Comparison of ENCODE assay signal across 8 cellular contexts in the genomic region with DNA sequence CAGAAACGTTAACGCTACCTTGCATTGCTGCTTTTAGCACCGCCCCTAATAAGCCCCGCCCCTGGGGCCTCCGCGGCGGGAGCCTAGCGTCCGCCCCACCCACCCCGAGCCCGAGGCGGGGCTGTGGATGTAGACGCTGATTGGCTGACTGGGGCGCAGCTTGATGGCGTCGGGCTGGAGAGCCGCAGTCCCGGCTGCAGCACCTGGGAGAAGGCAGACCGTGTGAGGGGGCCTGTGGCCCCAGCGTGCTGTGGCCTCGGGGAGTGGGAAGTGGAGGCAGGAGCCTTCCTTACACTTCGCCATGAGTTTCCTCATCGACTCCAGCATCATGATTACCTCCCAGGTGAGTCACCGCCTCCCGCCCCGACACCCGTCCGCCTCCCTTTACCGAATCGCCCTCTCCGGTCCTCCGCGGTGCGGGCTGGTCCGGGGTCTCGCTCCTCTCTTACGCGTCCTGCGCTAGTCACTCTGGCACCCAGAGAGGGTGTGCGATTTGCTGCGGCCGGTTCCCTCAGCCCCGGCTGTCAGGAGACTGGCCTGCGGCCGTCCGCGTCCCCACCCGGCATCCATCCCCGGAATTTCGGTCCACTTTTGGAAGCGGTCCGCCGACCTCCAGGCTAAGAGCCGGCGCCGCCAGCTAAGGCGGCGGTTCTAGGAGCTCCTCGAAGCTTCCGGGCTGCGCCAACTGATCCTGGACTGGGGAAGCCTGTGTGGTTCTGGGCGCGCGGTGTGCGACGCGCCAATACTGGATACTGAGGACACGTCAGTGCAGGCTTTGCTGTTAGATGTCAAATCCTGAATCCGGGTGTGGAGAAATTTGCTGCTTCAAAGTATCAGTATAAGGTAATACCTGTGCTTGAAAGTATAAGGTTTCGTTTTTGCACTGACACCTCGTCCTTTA. TPM values are rescaled to one million over a fixed set of nuclear protein-coding genes. Genes with fewer than 3 reads are reported as not detected.
DNase-seq lines count a peak whose midpoint lies in the region; ATAC-seq, FAIRE-seq and TF ChIP-seq lines count a peak whose summit lies in the region.
"Not testable (repeated sequence)": the region's sequence is repeated elsewhere in the genome, so short reads cannot be mapped to it uniquely, and the experiment has no call there.

A gene (plus strand): TSS at position 156 of the 901 bp plus-strand sequence. CDS start 146 bp downstream, at position 302.

- intact Hi-C loops in Right ventricle myocardium superior (cut with DNase I); pancreas (cut with DNase I); tibial artery (cut with DNase I; ENCODE audit: low total_unique reads): not testable (repeated sequence)

- H2AFZ ChIP-seq in SU-DHL-6 (ENCODE audit: low read depth, low read length, severe bottlenecking): peak within 1 kb of the TSS; percentile 85

- not testable (repeated sequence) for H3K27me3 Mint-ChIP-seq in activated naive CD8-positive, alpha-beta T cell treated with anti-CD3 and anti-CD28 coated beads, Interleukin-2, amount 10 ng/mL, durations not matched to agents 7 days and 5 days

- H3K4me1 ChIP-seq in pancreas: not testable (repeated sequence)
- peaks cover 0 to 12% (median 5%) of the 10 kb centered on the region in 4 donors for H3K4me1 ChIP-seq in tibial artery

- peak; percentile 98 for ATAC-seq in HG02642 (IDR thresholded peaks at IDR 0.05; ENCODE audit: poor library complexity, unreplicated experiment)
- peak; percentile 99 for ATAC-seq in activated naive CD8-positive, alpha-beta T cell treated with anti-CD3 and anti-CD28 coated beads, Interleukin-2, amount 10 ng/mL, durations not matched to agents 7 days and 5 days (ENCODE audit: low read depth)
- peak; percentile 100 for ATAC-seq in Right ventricle myocardium superior (ENCODE audit: poor library complexity)
- ATAC-seq in pancreas: peak; percentile 98 to 100 (median 99)

- H3K9ac ChIP-seq in SU-DHL-6 (ENCODE audit: low read length): peak within 1 kb of the TSS; percentile 76

- peak within 1 kb of the TSS; percentile 50 for H3K4me2 ChIP-seq in SU-DHL-6 (ENCODE audit: low read depth, low read length, poor library complexity, severe bottlenecking)

- peak within 1 kb of the TSS; percentile 93 for H3K27ac Mint-ChIP-seq in activated naive CD8-positive, alpha-beta T cell treated with anti-CD3 and anti-CD28 coated beads, Interleukin-2, amount 10 ng/mL, durations not matched to agents 7 days and 5 days

- peak; percentile 82 for DNase-seq in GM10266 (ENCODE audit: extremely low spot score)
- peak; percentile 86 for DNase-seq in NCI-H1105 treated with DMSO at 0.1 percent for 48 hours (lab: John Stamatoyannopoulos, UW)
- DNase-seq in activated naive CD8-positive, alpha-beta T cell treated with anti-CD3 and anti-CD28 coated beads, Interleukin-2, amount 10 ng/mL, durations not matched to agents 7 days and 5 days: peak; percentile 97
- peak; percentile 97 for DNase-seq in Right ventricle myocardium superior
- peak; percentile 95 to 98 (median 97) for DNase-seq in pancreas
- peak; percentile 92 to 96 for DNase-seq in tibial artery

- POLR2A ChIA-PET in activated naive CD8-positive, alpha-beta T cell treated with anti-CD3 and anti-CD28 coated beads, Interleukin-2, amount 10 ng/mL, durations not matched to agents 7 days and 5 days (lab: Charles Lee): not testable (repeated sequence)

- H3K79me2 ChIP-seq in SU-DHL-6 (ENCODE audit: insufficient read depth, low read length): not testable (repeated sequence)

- not testable (repeated sequence) for H4K20me1 ChIP-seq in SU-DHL-6 (ENCODE audit: low read depth, low read length)

- not testable (repeated sequence) for H3K27ac ChIP-seq in SU-DHL-6 (ENCODE audit: low read depth, low read length)
- H3K27ac ChIP-seq in pancreas (peak within 1 kb of the TSS; percentile 89 to 93 (median 91)), tibial artery (peak within 1 kb of the TSS; percentile 83 to 93)

- H3K9me3 ChIP-seq in SU-DHL-6 (ENCODE audit: insufficient read depth, low read length); pancreas; tibial artery: not testable (repeated sequence)

- peaks cover 14% of the 10 kb centered on the region for H3K4me1 Mint-ChIP-seq in activated naive CD8-positive, alpha-beta T cell treated with anti-CD3 and anti-CD28 coated beads, Interleukin-2, amount 10 ng/mL, durations not matched to agents 7 days and 5 days

- not testable (repeated sequence) for H3F3A ChIP-seq in SU-DHL-6 (ENCODE audit: insufficient read depth)

- not testable (repeated sequence) for H3K9me2 ChIP-seq in SU-DHL-6 (replicated peaks; ENCODE audit: insufficient read depth, low read length)

- not testable (repeated sequence) for H3K9me3 Mint-ChIP-seq in activated naive CD8-positive, alpha-beta T cell treated with anti-CD3 and anti-CD28 coated beads, Interleukin-2, amount 10 ng/mL, durations not matched to agents 7 days and 5 days

- H3K4me3 ChIP-seq in SU-DHL-6 (ENCODE audit: insufficient read depth, low read length, poor library complexity, severe bottlenecking) (peak within 1 kb of the TSS; percentile 81), pancreas (peak within 1 kb of the TSS; percentile 77 to 84 (median 82)), tibial artery (peak within 1 kb of the TSS; percentile 75 to 95)

- peak; percentile 93 for FAIRE-seq in pancreas (lab: Jason Lieb, UNC)

- not testable (repeated sequence) for H3K27me3 ChIP-seq in SU-DHL-6 (ENCODE audit: low read length); pancreas; tibial artery

- WGBS in pancreas, 2 donors: 0% methylated on average over 38 to 56 of the region's 71 CpGs

- not testable (repeated sequence) for H3K36me3 Mint-ChIP-seq in activated naive CD8-positive, alpha-beta T cell treated with anti-CD3 and anti-CD28 coated beads, Interleukin-2, amount 10 ng/mL, durations not matched to agents 7 days and 5 days

- not testable (repeated sequence) for H3K36me3 ChIP-seq in SU-DHL-6 (ENCODE audit: low read length); pancreas; tibial artery

- not testable (repeated sequence) for TF ChIP-seq CTCF in GM10266 (IDR thresholded peaks at IDR 0.05; ENCODE audit: control insufficient read depth, insufficient read depth, low read depth, missing control alignments); SU-DHL-6 (IDR thresholded peaks at IDR 0.05; ENCODE audit: insufficient read depth, low read length, poor library complexity, severe bottlenecking); pancreas (IDR thresholded peaks at IDR 0.05); tibial artery (IDR thresholded peaks at IDR 0.05)

- H3K4me3 Mint-ChIP-seq in activated naive CD8-positive, alpha-beta T cell treated with anti-CD3 and anti-CD28 coated beads, Interleukin-2, amount 10 ng/mL, durations not matched to agents 7 days and 5 days: peak within 1 kb of the TSS; percentile 87

RNA-seq across cellular contexts. Expression of the gene that starts here (rescaled TPM):
- total RNA-seq in activated naive CD8-positive, alpha-beta T cell treated with anti-CD3 and anti-CD28 coated beads, Interleukin-2, amount 10 ng/mL, durations not matched to agents 7 days and 5 days: 10 to 100 TPM; 33.1 to 36.6 TPM
- total RNA-seq in Right ventricle myocardium superior (7.1 TPM), pancreas (10 to 100 TPM in 5 of 6 donors, 1 to 10 TPM in 1; 9.3 to 18.9 (median 12.2) TPM)
- polyA plus RNA-seq in pancreas: 10 to 100 TPM; 12.0 to 16.4 TPM
